11 cellular contexts compared by ENCODE assay signal in the genomic region with DNA sequence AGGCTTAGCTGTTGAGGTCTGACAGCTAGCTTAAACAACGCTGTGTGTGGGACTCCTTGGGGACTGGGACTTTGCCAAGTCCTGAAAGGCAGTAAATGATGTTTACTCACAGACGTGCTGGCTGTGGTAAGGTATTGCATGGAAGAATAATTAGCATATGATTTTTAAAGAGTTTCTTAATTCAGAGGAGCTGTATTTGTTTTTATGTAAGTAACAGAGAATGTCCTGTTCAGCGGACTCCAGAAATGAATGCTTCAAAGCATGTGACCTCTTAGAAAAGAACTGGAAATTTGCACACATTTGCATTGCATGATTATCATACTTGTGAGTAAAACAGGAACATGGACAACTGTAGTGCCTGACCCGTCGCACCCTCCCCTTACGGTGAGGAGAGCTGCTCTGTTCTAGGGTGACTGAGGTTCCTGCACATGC.
DNase-seq lines count a peak whose midpoint lies in the region; ATAC-seq and TF ChIP-seq lines count a peak whose summit lies in the region.
"Had no signal": no experiment of that assay in that cellular context is flagged by ENCODE, and none has a peak within 500 bp of the region (broad histone marks: within the 10 kb centered on the region; RNA-seq: fewer than 3 reads in every experiment).

No MANE protein-coding gene starts in this region.

- DNase-seq in M059J (ENCODE audit: low read depth) = peak; percentile 40
- peak; percentile 55 for DNase-seq in NCI-H748 (lab: John Stamatoyannopoulos, UW; ENCODE audit: unreplicated experiment)
- peak; percentile 30 for DNase-seq in fibroblast of pulmonary artery (ENCODE audit: low read depth)
- DNase-seq in spleen = peak; percentile 49
- DNase-seq in natural killer cell treated with Interleukin-12 subunit alpha and Interleukin-12 subunit beta and Interleukin-15 and Interleukin-18, amount 100 ng/mL, for 72 hours (ENCODE audit: low spot score) = no peak
- DNase-seq in G401 (ENCODE audit: low spot score) = no peak
- no peak for DNase-seq in effector memory CD4-positive, alpha-beta T cell
- DNase-seq: activated naive CD8-positive, alpha-beta T cell treated with anti-CD3 and anti-CD28 coated beads, Interleukin-2, amount 10 ng/mL, durations not matched to agents 7 days and 5 days; NCI-H510A; T-helper 17 cell had no signal

- ATAC-seq in natural killer cell treated with Interleukin-12 subunit alpha and Interleukin-12 subunit beta and Interleukin-15 and Interleukin-18, amount 100 ng/mL, for 72 hours = no peak
- ATAC-seq: T-helper 17 cell had no signal

- H3K27ac ChIP-seq in spleen = no peak overlapping the region
- H3K27ac ChIP-seq in effector memory CD4-positive, alpha-beta T cell (ENCODE audit: insufficient read depth, low read length, poor library complexity, severe bottlenecking) = no peak overlapping the region
- H3K27ac ChIP-seq: neutrophil had no signal

- H3K27me3 ChIP-seq in spleen (replicated peaks in 1 of 7) = no peaks in the 10 kb centered on the region
- H3K27me3 ChIP-seq in effector memory CD4-positive, alpha-beta T cell (replicated peaks; ENCODE audit: control insufficient read depth, insufficient read depth, low read length, poor library complexity, severe bottlenecking) = no peaks in the 10 kb centered on the region

- intact Hi-C loops in spleen (cut with DNase I; ENCODE audit: low total_unique reads) = no loop called here

- H3K9me3 ChIP-seq in spleen = no peaks in the 10 kb centered on the region
- H3K9me3 ChIP-seq in effector memory CD4-positive, alpha-beta T cell (ENCODE audit: control insufficient read depth, low read length) = no peaks in the 10 kb centered on the region
- H3K9me3 ChIP-seq: neutrophil had no signal

- H3K27me3 Mint-ChIP-seq in natural killer cell treated with Interleukin-12 subunit alpha and Interleukin-12 subunit beta and Interleukin-15 and Interleukin-18, amount 100 ng/mL, for 72 hours = peaks cover 0 to 4% of the 10 kb centered on the region in 2 donors

- in situ Hi-C loops in G401 (cut with HindIII; ENCODE audit: low sequenced_read_pairs) = no loop called here

- TF ChIP-seq CTCF in fibroblast of pulmonary artery (IDR thresholded peaks at IDR 0.05; ENCODE audit: low read length, missing control alignments) = no peak
- TF ChIP-seq CTCF in spleen (IDR thresholded peaks at IDR 0.05 in 8 of 11, conservative IDR thresholded peaks at IDR 0.05 in 3 of 11) = no peak

- H3K4me3 Mint-ChIP-seq in natural killer cell treated with Interleukin-12 subunit alpha and Interleukin-12 subunit beta and Interleukin-15 and Interleukin-18, amount 100 ng/mL, for 72 hours = no peak overlapping the region
- H3K4me3 Mint-ChIP-seq: activated naive CD8-positive, alpha-beta T cell treated with anti-CD3 and anti-CD28 coated beads, Interleukin-2, amount 10 ng/mL, durations not matched to agents 7 days and 5 days; T-helper 17 cell had no signal

- H3K4me1 Mint-ChIP-seq in natural killer cell treated with Interleukin-12 subunit alpha and Interleukin-12 subunit beta and Interleukin-15 and Interleukin-18, amount 100 ng/mL, for 72 hours (ENCODE audit: low read depth in 2 of 2) = peaks cover 19 to 25% of the 10 kb centered on the region in 2 donors

- no peak overlapping the region for H3K27ac Mint-ChIP-seq in natural killer cell treated with Interleukin-12 subunit alpha and Interleukin-12 subunit beta and Interleukin-15 and Interleukin-18, amount 100 ng/mL, for 72 hours
- H3K27ac Mint-ChIP-seq: activated naive CD8-positive, alpha-beta T cell treated with anti-CD3 and anti-CD28 coated beads, Interleukin-2, amount 10 ng/mL, durations not matched to agents 7 days and 5 days; T-helper 17 cell had no signal

- no peaks in the 10 kb centered on the region for H3K36me3 Mint-ChIP-seq in natural killer cell treated with Interleukin-12 subunit alpha and Interleukin-12 subunit beta and Interleukin-15 and Interleukin-18, amount 100 ng/mL, for 72 hours
- H3K36me3 Mint-ChIP-seq: activated naive CD8-positive, alpha-beta T cell treated with anti-CD3 and anti-CD28 coated beads, Interleukin-2, amount 10 ng/mL, durations not matched to agents 7 days and 5 days had no signal

- TF ChIP-seq POLR2A in spleen (IDR thresholded peaks at IDR 0.05) = no peak

- H3K36me3 ChIP-seq in spleen = no peaks in the 10 kb centered on the region
- H3K36me3 ChIP-seq in effector memory CD4-positive, alpha-beta T cell (ENCODE audit: control insufficient read depth, insufficient read depth, low read length) = no peaks in the 10 kb centered on the region
- H3K36me3 ChIP-seq: neutrophil had no signal

- H3K4me3 ChIP-seq in fibroblast of pulmonary artery (replicated peaks; ENCODE audit: low read depth, low read length) (no peak overlapping the region), spleen (no peak overlapping the region)
- no peak overlapping the region for H3K4me3 ChIP-seq in effector memory CD4-positive, alpha-beta T cell (ENCODE audit: insufficient read depth, low read depth, low read length, poor library complexity, severe bottlenecking)

- H3K9me3 Mint-ChIP-seq in natural killer cell treated with Interleukin-12 subunit alpha and Interleukin-12 subunit beta and Interleukin-15 and Interleukin-18, amount 100 ng/mL, for 72 hours = no peaks in the 10 kb centered on the region
- H3K9me3 Mint-ChIP-seq: activated naive CD8-positive, alpha-beta T cell treated with anti-CD3 and anti-CD28 coated beads, Interleukin-2, amount 10 ng/mL, durations not matched to agents 7 days and 5 days had no signal

- peaks cover 3 to 36% (median 12%) of the 10 kb centered on the region in 6 donors for H3K4me1 ChIP-seq in spleen
- peaks cover 3% of the 10 kb centered on the region for H3K4me1 ChIP-seq in effector memory CD4-positive, alpha-beta T cell (ENCODE audit: control insufficient read depth, insufficient read depth, low read length, poor library complexity, severe bottlenecking)

- WGBS in spleen, 5 donors = 54 to 74% (median 65%) methylated on average over 6 of the region's 6 CpGs

Comparison
In these comparisons a context has a peak if more than half of its experiments do, and no peak if none do; other contexts are left out.
1. DNase-seq: peak in M059J (single experiment), NCI-H748 (single experiment), fibroblast of pulmonary artery (single experiment) and spleen (single experiment); none in natural killer cell treated with Interleukin-12 subunit alpha and Interleukin-12 subunit beta and Interleukin-15 and Interleukin-18, amount 100 ng/mL, for 72 hours (single experiment), G401 (single experiment) and effector memory CD4-positive, alpha-beta T cell (0 of 3).